Comparison of ENCODE assay signal across 35 cellular contexts in genomic region chr6:15950962-15951569, GRCh38.
"Had no signal": no experiment of that assay in that cellular context is flagged by ENCODE, and none has a peak within 500 bp of the region (broad histone marks: within the 10 kb centered on the region; RNA-seq: fewer than 3 reads in every experiment).

No MANE protein-coding gene starts in this region.

- H3K4me2 ChIP-seq: smooth muscle cell had no signal

- H3K27ac Mint-ChIP-seq: activated CD8-positive, alpha-beta memory T cell treated with anti-CD3 and anti-CD28 coated beads, Interleukin-2, amount 10 ng/mL, durations not matched to agents 7 days and 5 days; activated CD8-positive, alpha-beta T cell treated with anti-CD3 and anti-CD28 coated beads, Interleukin-2, amount 10 ng/mL, durations not matched to agents 7 days and 5 days; activated naive CD4-positive, alpha-beta T cell treated with anti-CD3 and anti-CD28 coated beads, Interleukin-2, amount 50 U/mL, for 72 hours; activated T-cell treated with anti-CD3 and anti-CD28 coated beads, Interleukin-2, amount 50 U/mL, for 72 hours; dendritic cell treated with granulocyte-macrophage colony-stimulating factor and Interleukin-4, amounts not matched to agents 40 ng/mL and 50 ng/mL, for 4 days; endodermal cell; immature natural killer cell; naive thymus-derived CD8-positive, alpha-beta T cell; T-helper 17 cell; type B pancreatic cell had no signal

- H3K9me3 ChIP-seq: esophagus muscularis mucosa, heart left ventricle, pancreas, prostate gland, thoracic aorta, uterus had no signal

- H3K36me3 ChIP-seq: esophagus muscularis mucosa, heart left ventricle, pancreas, prostate gland, thoracic aorta, uterus had no signal

- ATAC-seq: activated CD8-positive, alpha-beta memory T cell treated with anti-CD3 and anti-CD28 coated beads, Interleukin-2, amount 10 ng/mL, durations not matched to agents 7 days and 5 days; activated CD8-positive, alpha-beta T cell treated with anti-CD3 and anti-CD28 coated beads, Interleukin-2, amount 10 ng/mL, durations not matched to agents 7 days and 5 days; activated naive CD4-positive, alpha-beta T cell treated with anti-CD3 and anti-CD28 coated beads, Interleukin-2, amount 50 U/mL, for 72 hours; activated T-cell treated with anti-CD3 and anti-CD28 coated beads, Interleukin-2, amount 50 U/mL, for 72 hours; foreskin keratinocyte; heart left ventricle; left colon; naive thymus-derived CD8-positive, alpha-beta T cell; T-helper 17 cell had no signal

- H3K27me3 ChIP-seq: esophagus muscularis mucosa, foreskin keratinocyte, heart left ventricle, pancreas, uterus had no signal

- FAIRE-seq: bronchial epithelial cell, kidney, pancreas had no signal

- H3K9me3 Mint-ChIP-seq: activated naive CD4-positive, alpha-beta T cell treated with anti-CD3 and anti-CD28 coated beads, Interleukin-2, amount 50 U/mL, for 72 hours; activated T-cell treated with anti-CD3 and anti-CD28 coated beads, Interleukin-2, amount 50 U/mL, for 72 hours; central memory CD8-positive, alpha-beta T cell; dendritic cell treated with granulocyte-macrophage colony-stimulating factor and Interleukin-4, amounts not matched to agents 40 ng/mL and 50 ng/mL, for 4 days; immature natural killer cell; naive thymus-derived CD8-positive, alpha-beta T cell; neural crest cell; type B pancreatic cell had no signal

- H3K27ac ChIP-seq: esophagus muscularis mucosa, foreskin keratinocyte, heart left ventricle, pancreas, prostate gland, thoracic aorta had no signal

- H3K27me3 Mint-ChIP-seq: central memory CD8-positive, alpha-beta T cell; dendritic cell treated with granulocyte-macrophage colony-stimulating factor and Interleukin-4, amounts not matched to agents 40 ng/mL and 50 ng/mL, for 4 days; naive thymus-derived CD8-positive, alpha-beta T cell; T-helper 17 cell; type B pancreatic cell had no signal

- H3K36me3 Mint-ChIP-seq: activated CD8-positive, alpha-beta memory T cell treated with anti-CD3 and anti-CD28 coated beads, Interleukin-2, amount 10 ng/mL, durations not matched to agents 7 days and 5 days; activated naive CD4-positive, alpha-beta T cell treated with anti-CD3 and anti-CD28 coated beads, Interleukin-2, amount 50 U/mL, for 72 hours; immature natural killer cell; naive thymus-derived CD8-positive, alpha-beta T cell; type B pancreatic cell had no signal

- H3K4me3 Mint-ChIP-seq: activated CD8-positive, alpha-beta memory T cell treated with anti-CD3 and anti-CD28 coated beads, Interleukin-2, amount 10 ng/mL, durations not matched to agents 7 days and 5 days; activated CD8-positive, alpha-beta T cell treated with anti-CD3 and anti-CD28 coated beads, Interleukin-2, amount 10 ng/mL, durations not matched to agents 7 days and 5 days; activated T-cell treated with anti-CD3 and anti-CD28 coated beads, Interleukin-2, amount 50 U/mL, for 72 hours; central memory CD8-positive, alpha-beta T cell; dendritic cell treated with granulocyte-macrophage colony-stimulating factor and Interleukin-4, amounts not matched to agents 40 ng/mL and 50 ng/mL, for 4 days; endodermal cell; immature natural killer cell; naive thymus-derived CD8-positive, alpha-beta T cell; neural crest cell; T-helper 17 cell had no signal

- H3K4me3 ChIP-seq: esophagus muscularis mucosa, heart left ventricle, pancreas, prostate gland, smooth muscle cell, thoracic aorta, uterus had no signal

- DNase-seq: activated CD8-positive, alpha-beta memory T cell treated with anti-CD3 and anti-CD28 coated beads, Interleukin-2, amount 10 ng/mL, durations not matched to agents 7 days and 5 days; activated CD8-positive, alpha-beta T cell treated with anti-CD3 and anti-CD28 coated beads, Interleukin-2, amount 10 ng/mL, durations not matched to agents 7 days and 5 days; activated naive CD4-positive, alpha-beta T cell; activated T-cell treated with anti-CD3 and anti-CD28 coated beads, Interleukin-2, amount 50 U/mL, for 72 hours; anterior cingulate cortex; endodermal cell; foreskin keratinocyte; heart left ventricle; hypothalamus; immature natural killer cell; kidney; left colon; mammary epithelial cell; midbrain; naive thymus-derived CD8-positive, alpha-beta T cell; nucleus accumbens; pancreas; retina; stimulated activated CD4-positive, alpha-beta T cell treated with anti-CD3 and anti-CD28 coated beads, Interleukin-1b, Interleukin-23, amount 100 ng/mL, for 48 hours; stimulated activated CD4-positive, alpha-beta T cell treated with anti-CD3 and anti-CD28 coated beads, Interleukin-4, amount 100 ng/mL, for 4 hours; stimulated activated CD8-positive, alpha-beta memory T cell treated with anti-CD3 and anti-CD28 coated beads, Interleukin-4, amount 100 ng/mL, for 48 hours; stimulated activated naive CD4-positive, alpha-beta T cell treated with Interleukin-2 at 50 U/mL for 16 hours; T-helper 17 cell; T1000; uterus had no signal
